ENCODE assay signal across 1 cellular context in the genomic region with DNA sequence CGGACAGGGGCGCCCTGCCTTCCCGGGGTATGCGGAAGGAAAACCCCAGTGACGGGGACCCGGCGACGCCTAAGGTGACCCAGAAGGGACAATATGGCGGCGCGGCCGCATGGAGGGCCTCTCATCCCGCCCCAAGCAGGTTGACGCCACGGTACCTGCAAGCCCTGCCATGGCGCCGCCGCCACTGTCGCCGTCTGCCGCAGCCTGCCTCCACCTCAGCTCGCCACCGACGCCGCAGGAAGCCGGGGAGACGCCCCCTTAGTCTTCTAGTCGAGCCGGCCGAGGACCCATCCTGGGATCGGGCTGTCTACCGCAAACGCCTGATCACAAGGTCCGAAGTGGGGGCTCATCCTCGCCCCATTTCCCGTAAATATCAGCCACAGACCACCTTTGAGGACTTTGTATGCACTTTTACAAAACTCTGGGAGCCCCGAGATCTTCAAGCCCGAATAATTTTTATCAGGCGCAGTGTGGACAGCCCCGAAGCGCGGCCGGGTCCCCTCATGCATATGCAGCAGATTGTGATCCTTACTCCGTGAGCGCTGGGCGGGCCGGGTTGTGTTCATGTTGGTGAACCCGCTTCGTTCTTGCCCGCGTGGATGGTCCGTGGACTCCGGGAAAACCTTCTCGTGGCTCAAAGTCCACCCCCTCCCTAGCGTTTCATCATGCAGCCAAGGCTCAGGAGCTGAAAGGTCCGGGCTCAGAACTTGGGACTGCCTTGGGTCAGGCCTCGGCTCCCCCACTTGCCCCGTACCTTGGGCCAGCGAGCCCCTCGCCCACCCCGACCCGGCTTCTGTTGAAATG.
TF ChIP-seq lines count a peak whose summit lies in the region.

BLCAP (minus strand) TSS at position 239 of the 804 bp plus-strand sequence. CDS start 8,702 bp downstream, outside the sequence.

TF ChIP-seq in HepG2, 621 proteins besides CTCF, POLR2A, EP300 and RAD21 (continued from another document and continues in another):
- TF ChIP-seq DNMT3B (CRISPR knock-in tag; conservative IDR thresholded peaks at IDR 0.05) (peak; percentile 76; the same call in 1 of the 2 replicates), ZNF841 (CRISPR knock-in tag; IDR thresholded peaks at IDR 0.05; ENCODE audit: borderline replicate concordance) (no peak), NRL (CRISPR knock-in tag; IDR thresholded peaks at IDR 0.05; ENCODE audit: borderline replicate concordance) (peak; percentile 82), ZNF879 (CRISPR knock-in tag; IDR thresholded peaks at IDR 0.05) (peak; percentile 63; the same call in 1 of the 2 replicates), SKIL (CRISPR knock-in tag; IDR thresholded peaks at IDR 0.05; ENCODE audit: borderline replicate concordance) (peak; percentile 70), GRHL1 (CRISPR knock-in tag; conservative IDR thresholded peaks at IDR 0.05) (no peak), JDP2 (CRISPR knock-in tag; IDR thresholded peaks at IDR 0.05; ENCODE audit: borderline replicate concordance) (peak; percentile 26; the same call in 1 of the 2 replicates), POLR2AphosphoS2 (IDR thresholded peaks at IDR 0.05; ENCODE audit: low read depth, low read length) (peak; percentile 28; the same call in 1 of the 2 replicates), ZNF274 (CRISPR knock-in tag; IDR thresholded peaks at IDR 0.05) (no peak; the same call in none of the 2 replicates), SALL2 (CRISPR knock-in tag; IDR thresholded peaks at IDR 0.05) (peak; percentile 43), RFXAP (CRISPR knock-in tag; IDR thresholded peaks at IDR 0.05; ENCODE audit: borderline replicate concordance) (peak; percentile 82), NR2F2 (IDR thresholded peaks at IDR 0.05; ENCODE audit: borderline replicate concordance, low read depth) (peak; percentile 64; the same call in 1 of the 2 replicates), AHR (CRISPR knock-in tag; IDR thresholded peaks at IDR 0.05) (0 out of 2 replicates have a peak, but pooled peaks have one; percentile 53), PBX3 (CRISPR knock-in tag; IDR thresholded peaks at IDR 0.05; ENCODE audit: borderline replicate concordance) (no peak), ZKSCAN1 (IDR thresholded peaks at IDR 0.05; ENCODE audit: low read length) (0 out of 2 replicates have a peak, but pooled peaks have one; percentile 45), ZNF18 (CRISPR knock-in tag; IDR thresholded peaks at IDR 0.05; ENCODE audit: insufficient replicate concordance) (peak; percentile 87), ZNF225 (CRISPR knock-in tag; IDR thresholded peaks at IDR 0.05) (no peak; the same call in 1 of the 2 replicates), THYN1 (CRISPR knock-in tag; IDR thresholded peaks at IDR 0.05; ENCODE audit: borderline replicate concordance, low read depth) (0 out of 2 replicates have a peak, but pooled peaks have one; percentile 92), MED1 (CRISPR knock-in tag; IDR thresholded peaks at IDR 0.05) (peak; percentile 23), ZNF232 (CRISPR knock-in tag; IDR thresholded peaks at IDR 0.05; ENCODE audit: borderline replicate concordance) (peak; percentile 44; the same call in 1 of the 2 replicates), BHLHE40 (IDR thresholded peaks at IDR 0.05; ENCODE audit: low read length) (no peak), ZC3H13 (CRISPR knock-in tag; IDR thresholded peaks at IDR 0.05) (peak; percentile 88; the same call in 1 of the 2 replicates), FOXJ3 (CRISPR knock-in tag; IDR thresholded peaks at IDR 0.05; ENCODE audit: borderline replicate concordance) (peak; percentile 75), SMC3 (IDR thresholded peaks at IDR 0.05; ENCODE audit: low read length) (no peak; the same call in 1 of the 2 replicates), RFX1 (IDR thresholded peaks at IDR 0.05) (no peak), FOXO1 (CRISPR knock-in tag; IDR thresholded peaks at IDR 0.05) (peak; percentile 65), DMAP1 (CRISPR knock-in tag; IDR thresholded peaks at IDR 0.05) (peak; percentile 94), ZNF724P (CRISPR knock-in tag; IDR thresholded peaks at IDR 0.05; ENCODE audit: borderline replicate concordance) (peak; percentile 56), ZSCAN22 (CRISPR knock-in tag; IDR thresholded peaks at IDR 0.05) (no peak), MXD3 (CRISPR knock-in tag; IDR thresholded peaks at IDR 0.05) (peak; percentile 96)
- TF ChIP-seq, protein P1, sequence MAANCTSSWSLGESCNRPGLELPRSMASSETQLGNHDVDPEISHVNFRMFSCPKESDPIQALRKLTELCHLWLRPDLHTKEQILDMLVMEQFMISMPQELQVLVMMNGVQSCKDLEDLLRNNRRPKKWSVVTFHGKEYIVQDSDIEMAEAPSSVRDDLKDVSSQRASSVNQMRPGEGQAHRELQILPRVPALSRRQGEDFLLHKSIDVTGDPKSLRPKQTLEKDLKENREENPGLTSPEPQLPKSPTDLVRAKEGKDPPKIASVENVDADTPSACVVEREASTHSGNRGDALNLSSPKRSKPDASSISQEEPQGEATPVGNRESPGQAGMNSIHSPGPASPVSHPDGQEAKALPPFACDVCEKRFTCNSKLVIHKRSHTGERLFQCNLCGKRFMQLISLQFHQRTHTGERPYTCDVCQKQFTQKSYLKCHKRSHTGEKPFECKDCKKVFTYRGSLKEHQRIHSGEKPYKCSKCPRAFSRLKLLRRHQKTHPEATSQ (CRISPR knock-in tag; IDR thresholded peaks at IDR 0.05; ENCODE audit: borderline replicate concordance) = peak; percentile 60; the same call in 1 of the 2 replicates
- TF ChIP-seq, protein P2, sequence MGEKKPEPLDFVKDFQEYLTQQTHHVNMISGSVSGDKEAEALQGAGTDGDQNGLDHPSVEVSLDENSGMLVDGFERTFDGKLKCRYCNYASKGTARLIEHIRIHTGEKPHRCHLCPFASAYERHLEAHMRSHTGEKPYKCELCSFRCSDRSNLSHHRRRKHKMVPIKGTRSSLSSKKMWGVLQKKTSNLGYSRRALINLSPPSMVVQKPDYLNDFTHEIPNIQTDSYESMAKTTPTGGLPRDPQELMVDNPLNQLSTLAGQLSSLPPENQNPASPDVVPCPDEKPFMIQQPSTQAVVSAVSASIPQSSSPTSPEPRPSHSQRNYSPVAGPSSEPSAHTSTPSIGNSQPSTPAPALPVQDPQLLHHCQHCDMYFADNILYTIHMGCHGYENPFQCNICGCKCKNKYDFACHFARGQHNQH (CRISPR knock-in tag; IDR thresholded peaks at IDR 0.05) = peak; percentile 94
- TF ChIP-seq, protein P3, sequence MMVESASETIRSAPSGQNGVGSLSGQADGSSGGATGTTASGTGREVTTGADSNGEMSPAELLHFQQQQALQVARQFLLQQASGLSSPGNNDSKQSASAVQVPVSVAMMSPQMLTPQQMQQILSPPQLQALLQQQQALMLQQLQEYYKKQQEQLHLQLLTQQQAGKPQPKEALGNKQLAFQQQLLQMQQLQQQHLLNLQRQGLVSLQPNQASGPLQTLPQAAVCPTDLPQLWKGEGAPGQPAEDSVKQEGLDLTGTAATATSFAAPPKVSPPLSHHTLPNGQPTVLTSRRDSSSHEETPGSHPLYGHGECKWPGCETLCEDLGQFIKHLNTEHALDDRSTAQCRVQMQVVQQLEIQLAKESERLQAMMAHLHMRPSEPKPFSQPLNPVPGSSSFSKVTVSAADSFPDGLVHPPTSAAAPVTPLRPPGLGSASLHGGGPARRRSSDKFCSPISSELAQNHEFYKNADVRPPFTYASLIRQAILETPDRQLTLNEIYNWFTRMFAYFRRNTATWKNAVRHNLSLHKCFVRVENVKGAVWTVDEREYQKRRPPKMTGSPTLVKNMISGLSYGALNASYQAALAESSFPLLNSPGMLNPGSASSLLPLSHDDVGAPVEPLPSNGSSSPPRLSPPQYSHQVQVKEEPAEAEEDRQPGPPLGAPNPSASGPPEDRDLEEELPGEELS (CRISPR knock-in tag; IDR thresholded peaks at IDR 0.05) = peak; percentile 60; the same call in 1 of the 2 replicates
- TF ChIP-seq, protein P4, sequence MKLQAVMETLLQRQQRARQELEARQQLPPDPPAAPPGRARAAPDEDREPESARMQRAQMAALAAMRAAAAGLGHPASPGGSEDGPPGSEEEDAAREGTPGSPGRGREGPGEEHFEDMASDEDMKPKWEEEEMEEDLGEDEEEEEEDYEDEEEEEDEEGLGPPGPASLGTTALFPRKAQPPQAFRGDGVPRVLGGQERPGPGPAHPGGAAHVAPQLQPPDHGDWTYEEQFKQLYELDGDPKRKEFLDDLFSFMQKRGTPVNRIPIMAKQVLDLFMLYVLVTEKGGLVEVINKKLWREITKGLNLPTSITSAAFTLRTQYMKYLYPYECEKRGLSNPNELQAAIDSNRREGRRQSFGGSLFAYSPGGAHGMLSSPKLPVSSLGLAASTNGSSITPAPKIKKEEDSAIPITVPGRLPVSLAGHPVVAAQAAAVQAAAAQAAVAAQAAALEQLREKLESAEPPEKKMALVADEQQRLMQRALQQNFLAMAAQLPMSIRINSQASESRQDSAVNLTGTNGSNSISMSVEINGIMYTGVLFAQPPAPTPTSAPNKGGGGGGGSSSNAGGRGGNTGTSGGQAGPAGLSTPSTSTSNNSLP (IDR thresholded peaks at IDR 0.05; ENCODE audit: low read depth, low read length) = peak; percentile 68; the same call in 1 of the 2 replicates
